ENCODE assay signal across 1 cellular context in genomic region chr12:91326043-91327027, GRCh38.
TF ChIP-seq lines count a peak whose summit lies in the region.

No MANE protein-coding gene starts in this region.

TF ChIP-seq in SK-N-SH, 30 proteins besides CTCF, POLR2A, EP300 and RAD21 (continued from another document):
- TF ChIP-seq RCOR1 (IDR thresholded peaks at IDR 0.05; ENCODE audit: low read length) (no peak), USF1 (IDR thresholded peaks at IDR 0.05; ENCODE audit: borderline replicate concordance, low read depth) (no peak)
TF ChIP-seq in SK-N-SH: peak in this region for 9.
